Comparison of ENCODE assay signal across 8 cellular contexts in the genomic region with DNA sequence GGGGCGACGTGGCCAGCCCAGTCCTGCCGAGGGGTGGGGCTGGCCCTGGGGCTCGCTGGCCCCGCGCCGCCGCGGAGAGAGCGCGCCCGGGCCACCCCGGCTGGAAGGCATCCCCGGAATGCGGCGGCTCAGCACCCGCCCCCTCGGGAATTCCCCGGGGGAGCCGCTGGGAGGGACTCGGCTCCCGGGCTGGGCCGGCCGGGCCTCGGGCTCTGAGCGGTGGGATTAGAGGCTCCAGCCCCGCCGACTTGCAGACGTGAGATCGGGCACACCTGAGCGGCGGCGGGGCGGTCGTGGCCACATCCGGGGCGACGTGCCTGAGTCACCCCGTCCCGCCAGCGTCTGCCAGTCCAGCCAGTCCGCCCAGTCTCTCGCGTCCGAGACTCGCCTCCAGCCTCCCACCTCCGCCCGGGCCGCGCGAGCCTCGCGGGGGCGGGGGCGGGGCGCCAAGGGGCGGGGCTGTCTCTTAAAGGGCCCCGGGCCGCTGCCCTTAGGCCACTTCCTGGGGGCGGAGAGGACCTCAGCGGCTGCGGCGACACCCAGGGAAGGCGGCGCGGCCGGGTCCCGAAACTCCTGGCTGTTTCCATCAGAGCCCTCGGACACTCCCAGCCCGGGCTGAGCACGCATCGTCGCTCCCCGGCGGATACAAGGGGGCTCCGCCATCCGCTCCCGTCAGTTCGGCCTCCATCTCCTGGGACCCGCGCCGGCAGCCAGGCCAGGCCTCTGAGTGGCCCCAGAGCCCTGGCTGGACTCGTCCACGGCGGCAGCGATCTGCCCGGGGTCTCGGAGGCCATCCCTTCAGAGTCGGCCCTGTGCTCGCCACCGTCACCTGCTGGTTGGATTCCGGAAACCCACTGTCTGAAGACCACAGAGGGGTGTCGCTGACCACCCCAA. TPM values are rescaled to one million over a fixed set of nuclear protein-coding genes. Genes with fewer than 3 reads are reported as not detected.
DNase-seq lines count a peak whose midpoint lies in the region; ATAC-seq and TF ChIP-seq lines count a peak whose summit lies in the region.

A gene (plus strand): TSS at position 498 of the 894 bp plus-strand sequence.

- 7% methylated on average over 30 of the region's 93 CpGs for WGBS in suprapubic skin

- H3K9ac ChIP-seq in neural progenitor cell = peak within 1 kb of the TSS; percentile 67

- H3K4me3 Mint-ChIP-seq in neural progenitor cell = peak within 1 kb of the TSS; percentile 91

- no peak for TF ChIP-seq EP300 in suprapubic skin (IDR thresholded peaks at IDR 0.05)

- H3K27ac Mint-ChIP-seq in neural progenitor cell = peak within 1 kb of the TSS; percentile 92

- H3K9me3 ChIP-seq in neural progenitor cell (ENCODE audit: low read depth) (no peaks in the 10 kb centered on the region), suprapubic skin (no peaks in the 10 kb centered on the region)

- no peaks in the 10 kb centered on the region for H3K79me2 ChIP-seq in neural progenitor cell (ENCODE audit: low read depth)

- peak within 1 kb of the TSS; percentile 90 for H3K27ac ChIP-seq in foreskin keratinocyte
- peak within 1 kb of the TSS; percentile 78 for H3K27ac ChIP-seq in neural progenitor cell
- H3K27ac ChIP-seq in suprapubic skin = peak within 1 kb of the TSS; percentile 97

- peak; percentile 66 for TF ChIP-seq CTCF in foreskin keratinocyte (conservative IDR thresholded peaks at IDR 0.05)
- peak; percentile 62 for TF ChIP-seq CTCF in neural progenitor cell (IDR thresholded peaks at IDR 0.05)
- TF ChIP-seq CTCF in suprapubic skin (IDR thresholded peaks at IDR 0.05) = peak in 1 of 2 donors; percentile 21

- no peaks in the 10 kb centered on the region for H3K36me3 Mint-ChIP-seq in neural progenitor cell

- H3K4me3 ChIP-seq in neural progenitor cell = peak within 1 kb of the TSS; percentile 79
- H3K4me3 ChIP-seq in suprapubic skin = peak within 1 kb of the TSS; percentile 79

- DNase-seq in AG20443 (ENCODE audit: low spot score) (peak; percentile 96), RPMI8226 (peak; percentile 88), foreskin keratinocyte (peak; percentile 91 to 94), neural progenitor cell (ENCODE audit: low spot score) (peak; percentile 96), suprapubic skin (ENCODE audit: low spot score in 2 of 2) (peak; percentile 93)
- peak; percentile 67 for DNase-seq in activated gamma-delta T cell treated with anti-CD3 and anti-CD28 coated beads, Interleukin-2, amount 50 U/mL, for 16 hours (ENCODE audit: low read depth)

- TF ChIP-seq POLR2A in GM19099 (IDR thresholded peaks at IDR 0.05; ENCODE audit: extremely low read depth, insufficient read length, low read depth) (peak; percentile 55), suprapubic skin (IDR thresholded peaks at IDR 0.05) (no peak)

- no peaks in the 10 kb centered on the region for H3K9me3 Mint-ChIP-seq in neural progenitor cell

- peaks cover 7% of the 10 kb centered on the region for H4K20me1 ChIP-seq in neural progenitor cell (ENCODE audit: low read depth)

- H3F3A ChIP-seq in neural progenitor cell (ENCODE audit: low read depth) = peaks cover 45% of the 10 kb centered on the region

- H3K4me1 ChIP-seq in foreskin keratinocyte (peaks cover 16% of the 10 kb centered on the region), neural progenitor cell (peaks cover 9% of the 10 kb centered on the region), suprapubic skin (peaks cover 75% of the 10 kb centered on the region)

- peak; percentile 39 for ATAC-seq in HG03378 (IDR thresholded peaks at IDR 0.05; ENCODE audit: unreplicated experiment)
- peak; percentile 56 for ATAC-seq in foreskin keratinocyte

- H2AFZ ChIP-seq in neural progenitor cell (replicated peaks) = no peak within 1 kb of the TSS

- H3K36me3 ChIP-seq in neural progenitor cell (no peaks in the 10 kb centered on the region), suprapubic skin (no peaks in the 10 kb centered on the region)

- H3K4me2 ChIP-seq in neural progenitor cell = peak within 1 kb of the TSS; percentile 88

- no peaks in the 10 kb centered on the region for H3K27me3 ChIP-seq in foreskin keratinocyte
- H3K27me3 ChIP-seq in neural progenitor cell = peaks cover 8% of the 10 kb centered on the region
- H3K27me3 ChIP-seq in suprapubic skin = no peaks in the 10 kb centered on the region

- peaks cover 10% of the 10 kb centered on the region for H3K27me3 Mint-ChIP-seq in neural progenitor cell (ENCODE audit: insufficient read depth, low read depth)

- H3K4me1 Mint-ChIP-seq in neural progenitor cell = peaks cover 55% of the 10 kb centered on the region

RNA-seq across cellular contexts. Expression of the gene that starts here (rescaled TPM):
- total RNA-seq in foreskin keratinocyte (7.7 and 9.3 TPM in 2 replicates), neural progenitor cell (ENCODE audit: low replicate concordance) (2.7 and 8.2 TPM in 2 replicates), suprapubic skin (10 to 100 TPM in 3 of 4 donors, 1 to 10 TPM in 1; 9.1 to 50.1 (median 32.4) TPM)
- 9.0 and 12.4 TPM in 2 replicates for polyA plus RNA-seq in foreskin keratinocyte

Comparison
In these comparisons a context has a peak if more than half of its experiments do, and no peak if none do; other contexts are left out.
1. Peak in every context shown above with its lines: DNase-seq, ATAC-seq, H3K4me3 ChIP-seq and H3K27ac ChIP-seq.